In genomic region chr1:78996791-78997190, GRCh38 we compare ENCODE assay signal across 31 cellular contexts. TPM values are rescaled to one million over a fixed set of nuclear protein-coding genes. Genes with fewer than 3 reads are reported as not detected.
DNase-seq lines count a peak whose midpoint lies in the region; ATAC-seq, FAIRE-seq and TF ChIP-seq lines count a peak whose summit lies in the region.
"Had no signal": no experiment of that assay in that cellular context is flagged by ENCODE, and none has a peak within 500 bp of the region (broad histone marks: within the 10 kb centered on the region; RNA-seq: fewer than 3 reads in every experiment).

No MANE protein-coding gene starts in this region.

- TF ChIP-seq CTCF in bronchial epithelial cell (IDR thresholded peaks at IDR 0.05; ENCODE audit: insufficient read depth, low read length, severe bottlenecking) = no peak
- no peak for TF ChIP-seq CTCF in epithelial cell of proximal tubule (conservative IDR thresholded peaks at IDR 0.05; ENCODE audit: low read depth, low read length)
- TF ChIP-seq CTCF in CD8-positive, alpha-beta T cell (IDR thresholded peaks at IDR 0.05) = no peak

- H3K27ac Mint-ChIP-seq in CD8-positive, alpha-beta T cell = no peak overlapping the region
- H3K27ac Mint-ChIP-seq: CD14-positive monocyte; CD4-positive, alpha-beta memory T cell; CD4-positive, CD25-positive, alpha-beta regulatory T cell had no signal

- H3K4me1 ChIP-seq in CD8-positive, alpha-beta T cell (ENCODE audit: insufficient read depth, low read length) = no peaks in the 10 kb centered on the region
- H3K4me1 ChIP-seq: BE2C, BLaER1, Caco-2 had no signal

- intact Hi-C loops in CD8-positive, alpha-beta T cell (cut with DNase I, micrococcal nuclease) = no loop called here

- no peak overlapping the region for H3K4me3 Mint-ChIP-seq in CD8-positive, alpha-beta T cell
- H3K4me3 Mint-ChIP-seq: CD14-positive monocyte; CD4-positive, alpha-beta memory T cell; CD4-positive, CD25-positive, alpha-beta regulatory T cell had no signal

- H3K9me3 Mint-ChIP-seq in CD8-positive, alpha-beta T cell = no peaks in the 10 kb centered on the region

- H3K4me3 ChIP-seq in bronchial epithelial cell (ENCODE audit: low read depth, low read length) (no peak overlapping the region), epithelial cell of proximal tubule (ENCODE audit: low read depth, low read length) (no peak overlapping the region)
- no peak overlapping the region for H3K4me3 ChIP-seq in CD8-positive, alpha-beta T cell (ENCODE audit: low read depth, low read length)
- H3K4me3 ChIP-seq: BLaER1, GM12878 had no signal

- no peaks in the 10 kb centered on the region for H3K36me3 ChIP-seq in bronchial epithelial cell (ENCODE audit: control insufficient read depth, insufficient read depth, low read length)
- no peaks in the 10 kb centered on the region for H3K36me3 ChIP-seq in CD8-positive, alpha-beta T cell (ENCODE audit: insufficient read depth, low read length)
- H3K36me3 ChIP-seq: BE2C, BLaER1 had no signal

- no peaks in the 10 kb centered on the region for H3K27me3 Mint-ChIP-seq in CD8-positive, alpha-beta T cell (ENCODE audit: low read depth)
- H3K27me3 Mint-ChIP-seq: CD4-positive, alpha-beta memory T cell; CD4-positive, CD25-positive, alpha-beta regulatory T cell had no signal

- no peak overlapping the region for H3K27ac ChIP-seq in CD8-positive, alpha-beta T cell (ENCODE audit: low read depth, low read length)
- H3K27ac ChIP-seq: BLaER1 had no signal

- no peak for FAIRE-seq in bronchial epithelial cell (lab: Jason Lieb, UNC)
- FAIRE-seq: A204.1, D721Med, GM12878, GM12892, GM18507 had no signal

- no peaks in the 10 kb centered on the region for H3K9me3 ChIP-seq in CD8-positive, alpha-beta T cell (ENCODE audit: low read length)
- H3K9me3 ChIP-seq: BE2C, BLaER1, Caco-2 had no signal

- no peaks in the 10 kb centered on the region for H3K27me3 ChIP-seq in bronchial epithelial cell (ENCODE audit: control insufficient read depth, insufficient read depth, low read length)
- no peaks in the 10 kb centered on the region for H3K27me3 ChIP-seq in CD8-positive, alpha-beta T cell (ENCODE audit: insufficient read depth, low read length)
- H3K27me3 ChIP-seq: BE2C, BLaER1 had no signal

- DNase-seq in bronchial epithelial cell (ENCODE audit: low read depth) = peak; percentile 6
- DNase-seq in epithelial cell of proximal tubule (ENCODE audit: low read depth) = peak; percentile 56
- peak; percentile 42 for DNase-seq in kidney tubule cell (ENCODE audit: low spot score)
- no peak for DNase-seq in CD8-positive, alpha-beta T cell
- DNase-seq: 8988T; ACHN; BE2C; C1 segment of cervical spinal cord; Caco-2; Calu3; CD4-positive, alpha-beta memory T cell; CD4-positive, CD25-positive, alpha-beta regulatory T cell; DMS 273 treated with DMSO at 0.1 percent for 48 hours; DMS153; DMS53; DMS79; DND-41; EL; GDM1 had no signal

- H3K36me3 Mint-ChIP-seq in CD8-positive, alpha-beta T cell = no peaks in the 10 kb centered on the region
- H3K36me3 Mint-ChIP-seq: CD14-positive monocyte; CD4-positive, alpha-beta memory T cell; CD4-positive, CD25-positive, alpha-beta regulatory T cell had no signal

- no peaks in the 10 kb centered on the region for H3K4me1 Mint-ChIP-seq in CD8-positive, alpha-beta T cell (ENCODE audit: low read depth)
- H3K4me1 Mint-ChIP-seq: CD14-positive monocyte; CD4-positive, alpha-beta memory T cell; CD4-positive, CD25-positive, alpha-beta regulatory T cell had no signal

- CTCF ChIA-PET in CD8-positive, alpha-beta T cell (lab: Charles Lee) = no interaction called here

- ATAC-seq in HG02885 (IDR thresholded peaks at IDR 0.05; ENCODE audit: poor library complexity, unreplicated experiment) (no peak), GM18519 (IDR thresholded peaks at IDR 0.05; ENCODE audit: low FRiP score, unreplicated experiment) (no peak), GM18907 (IDR thresholded peaks at IDR 0.05; ENCODE audit: unreplicated experiment) (no peak)
- no peak for ATAC-seq in CD8-positive, alpha-beta T cell
- ATAC-seq: GM12878 had no signal

- POLR2A ChIA-PET in CD8-positive, alpha-beta T cell (lab: Charles Lee) = no interaction called here

RNA-seq across cellular contexts. Expression of gene ADGRL4, which starts 9.7 kb away (rescaled TPM):
- total RNA-seq in bronchial epithelial cell = not detected in 2 replicates
- 9.0 and 14.6 TPM in 2 replicates for total RNA-seq in epithelial cell of proximal tubule
- not detected for total RNA-seq in CD8-positive, alpha-beta T cell
- total RNA-seq: A673; Caco-2; Calu3; CD4-positive, alpha-beta memory T cell; CD4-positive, CD25-positive, alpha-beta regulatory T cell; G401; GM12878 had no signal

Comparison
In these comparisons a context has a peak if more than half of its experiments do, and no peak if none do; other contexts are left out.
1. DNase-seq: peak in bronchial epithelial cell (single experiment), epithelial cell of proximal tubule (single experiment) and kidney tubule cell (single experiment); none in CD8-positive, alpha-beta T cell (0 of 7).
2. RNA of gene ADGRL4, which starts 9.7 kb away (total RNA-seq): 9.0 to 14.6 TPM in epithelial cell of proximal tubule; not detected in bronchial epithelial cell and not detected in CD8-positive, alpha-beta T cell; every median in the first group is over 10 times any median in the second.